ENCODE assay signal across 8 cellular contexts in genomic region chrX:136168929-136169735, GRCh38. TPM values are rescaled to one million over a fixed set of nuclear protein-coding genes. Genes with fewer than 3 reads are reported as not detected.
DNase-seq lines count a peak whose midpoint lies in the region; ATAC-seq and TF ChIP-seq lines count a peak whose summit lies in the region.

No MANE protein-coding gene starts in this region.

- peaks cover 19% of the 10 kb centered on the region for H3K27me3 Mint-ChIP-seq in activated T-cell treated with anti-CD3 and anti-CD28 coated beads, Interleukin-2, amount 50 U/mL, for 72 hours (ENCODE audit: low read depth)

- H3K4me3 ChIP-seq in coronary artery (peak overlapping the region; percentile 42), right lobe of liver (no peak overlapping the region)

- TF ChIP-seq POLR2A in right lobe of liver (IDR thresholded peaks at IDR 0.05): no peak

- H3K4me1 Mint-ChIP-seq in activated T-cell treated with anti-CD3 and anti-CD28 coated beads, Interleukin-2, amount 50 U/mL, for 72 hours (ENCODE audit: low read depth): no peaks in the 10 kb centered on the region

- intact Hi-C loops in right lobe of liver (cut with DNase I): loop anchor here in 1 of 2 donors (10.0 kb wide), 1 partner anchor 134 kb away; no protein-coding TSS in a partner anchor

- H3K36me3 ChIP-seq in right lobe of liver: no peaks in the 10 kb centered on the region

- no peak overlapping the region for H3K4me3 Mint-ChIP-seq in activated T-cell treated with anti-CD3 and anti-CD28 coated beads, Interleukin-2, amount 50 U/mL, for 72 hours

- peaks cover 0 to 4% (median 0%) of the 10 kb centered on the region in 4 donors for H3K4me1 ChIP-seq in right lobe of liver

- peaks cover 0 to 6% of the 10 kb centered on the region in 2 donors for H3K27me3 ChIP-seq in right lobe of liver

- no peaks in the 10 kb centered on the region for H3K9me3 Mint-ChIP-seq in activated T-cell treated with anti-CD3 and anti-CD28 coated beads, Interleukin-2, amount 50 U/mL, for 72 hours

- no peak for TF ChIP-seq CTCF in coronary artery (IDR thresholded peaks at IDR 0.05)
- no peak for TF ChIP-seq CTCF in right lobe of liver (IDR thresholded peaks at IDR 0.05)

- 23% methylated on average over 11 of the region's 17 CpGs for WGBS in right lobe of liver (ENCODE audit: insufficient coverage, low coverage, low lambda C conversion rate, missing lambda C conversion rate)

- H3K27ac ChIP-seq in coronary artery (peak overlapping the region; percentile 64 to 90), right lobe of liver (no peak overlapping the region)

- H3K36me3 Mint-ChIP-seq in activated T-cell treated with anti-CD3 and anti-CD28 coated beads, Interleukin-2, amount 50 U/mL, for 72 hours (ENCODE audit: insufficient read depth in 2 of 2): no peaks in the 10 kb centered on the region

- peak; percentile 59 for DNase-seq in A172 (ENCODE audit: low spot score)
- DNase-seq in NCI-H146 treated with DMSO at 0.1 percent for 48 hours (lab: John Stamatoyannopoulos, UW; ENCODE audit: unreplicated experiment): peak; percentile 14
- peak; percentile 88 for DNase-seq in coronary artery (ENCODE audit: low spot score)
- DNase-seq in right lobe of liver: peak in 2 of 3 donors; percentile 49 to 50
- DNase-seq in activated T-cell treated with anti-CD3 and anti-CD28 coated beads, Interleukin-2, amount 50 U/mL, for 72 hours: no peak
- no peak for DNase-seq in activated CD4-positive, CD25-positive, alpha-beta regulatory T cell (lab: John Stamatoyannopoulos, UW)

- H3K9me3 ChIP-seq in right lobe of liver: no peaks in the 10 kb centered on the region

- H3K27ac Mint-ChIP-seq in activated T-cell treated with anti-CD3 and anti-CD28 coated beads, Interleukin-2, amount 50 U/mL, for 72 hours: no peak overlapping the region

- ATAC-seq in right lobe of liver: peak; percentile 78 to 97 (median 86)
- ATAC-seq in HG03432 (IDR thresholded peaks at IDR 0.05; ENCODE audit: unreplicated experiment): no peak
- no peak for ATAC-seq in activated T-cell treated with anti-CD3 and anti-CD28 coated beads, Interleukin-2, amount 50 U/mL, for 72 hours (replicated peaks in 1 of 2)
- no peak for ATAC-seq in GM18519 (IDR thresholded peaks at IDR 0.05; ENCODE audit: low FRiP score, unreplicated experiment)

RNA-seq across cellular contexts. Expression of gene FHL1, which starts 21.8 kb away (rescaled TPM):
- total RNA-seq in A172 (2014; rRNA removed; shearing (Covaris generic)): 5.3 and 7.2 TPM in 2 replicates
- total RNA-seq in right lobe of liver: 10 to 100 TPM in 5 of 6 experiments, 1 to 10 TPM in 1; 8.0 to 27.6 (median 18.5) TPM
- 10 to 100 TPM; 15.7 to 18.7 TPM for total RNA-seq in activated T-cell treated with anti-CD3 and anti-CD28 coated beads, Interleukin-2, amount 50 U/mL, for 72 hours

Comparison
In these comparisons a context has a peak if more than half of its experiments do, and no peak if none do; other contexts are left out.
1. DNase-seq: peak in A172 (single experiment), NCI-H146 treated with DMSO at 0.1 percent for 48 hours (single experiment), coronary artery (single experiment) and right lobe of liver (2 of 3); none in activated T-cell treated with anti-CD3 and anti-CD28 coated beads, Interleukin-2, amount 50 U/mL, for 72 hours (0 of 2) and activated CD4-positive, CD25-positive, alpha-beta regulatory T cell (0 of 4).
2. H3K27ac ChIP-seq: peak in coronary artery (2 of 2); none in right lobe of liver (0 of 3).
3. ATAC-seq: peak in right lobe of liver (4 of 4); none in HG03432 (single experiment), activated T-cell treated with anti-CD3 and anti-CD28 coated beads, Interleukin-2, amount 50 U/mL, for 72 hours (0 of 2) and GM18519 (single experiment).